In genomic region chr2:172284209-172284608, GRCh38 we compare ENCODE assay signal across 12 cellular contexts.
A peak's percentile ranks its signal among the peaks of the same experiment; 100 is the strongest.
DNase-seq lines count a peak whose midpoint lies in the region; TF ChIP-seq lines count a peak whose summit lies in the region.
"Had no signal": no experiment of that assay in that cellular context is flagged by ENCODE, and none has a peak within 500 bp of the region (broad histone marks: within the 10 kb centered on the region; RNA-seq: fewer than 3 reads in every experiment).

No MANE protein-coding gene starts in this region.

- H3K4me3 ChIP-seq in HL-60 (replicated peaks; ENCODE audit: insufficient read depth, low read length), result no peak overlapping the region
- H3K4me3 ChIP-seq in uterus, result no peak overlapping the region
- H3K4me3 ChIP-seq in testis, result no peak overlapping the region
- H3K4me3 ChIP-seq: SK-N-MC had no signal

- no peak overlapping the region for H3K4me3 Mint-ChIP-seq in dendritic cell treated with granulocyte-macrophage colony-stimulating factor and Interleukin-4, amounts not matched to agents 40 ng/mL and 50 ng/mL, for 4 days
- H3K4me3 Mint-ChIP-seq in nephron (no peak overlapping the region), Calu3 (ENCODE audit: low read depth, unreplicated experiment) (no peak overlapping the region)

- TF ChIP-seq CTCF in HL-60 (IDR thresholded peaks at IDR 0.05; ENCODE audit: insufficient read depth, low read length) (no peak), nephron (IDR thresholded peaks at IDR 0.05; ENCODE audit: unreplicated experiment in 3 of 3) (no peak), uterus (IDR thresholded peaks at IDR 0.05) (no peak), testis (IDR thresholded peaks at IDR 0.05) (no peak), Calu3 (IDR thresholded peaks at IDR 0.05; ENCODE audit: unreplicated experiment) (no peak)

- H3K36me3 Mint-ChIP-seq in dendritic cell treated with granulocyte-macrophage colony-stimulating factor and Interleukin-4, amounts not matched to agents 40 ng/mL and 50 ng/mL, for 4 days (ENCODE audit: low read depth), result no peaks in the 10 kb centered on the region
- no peaks in the 10 kb centered on the region for H3K36me3 Mint-ChIP-seq in nephron (ENCODE audit: low read depth)
- no peaks in the 10 kb centered on the region for H3K36me3 Mint-ChIP-seq in Calu3 (ENCODE audit: insufficient read depth, unreplicated experiment)

- H3K4me1 ChIP-seq in uterus (no peaks in the 10 kb centered on the region), testis (peaks cover 6% of the 10 kb centered on the region)
- H3K4me1 ChIP-seq: BE2C had no signal

- H3K9me3 ChIP-seq in uterus (no peaks in the 10 kb centered on the region), testis (no peaks in the 10 kb centered on the region)
- H3K9me3 ChIP-seq: BE2C had no signal

- no TSS peak for BruUV-seq in Calu3 (replicated peaks; lab: Mats Ljungman, UMichigan)

- no peaks in the 10 kb centered on the region for H3K27me3 Mint-ChIP-seq in dendritic cell treated with granulocyte-macrophage colony-stimulating factor and Interleukin-4, amounts not matched to agents 40 ng/mL and 50 ng/mL, for 4 days
- H3K27me3 Mint-ChIP-seq in nephron (ENCODE audit: low read depth) (peaks cover 8% of the 10 kb centered on the region), Calu3 (ENCODE audit: unreplicated experiment) (no peaks in the 10 kb centered on the region)

- no peaks in the 10 kb centered on the region for H3K27me3 ChIP-seq in HL-60 (ENCODE audit: insufficient read depth, poor library complexity, severe bottlenecking)
- no peaks in the 10 kb centered on the region for H3K27me3 ChIP-seq in uterus
- H3K27me3 ChIP-seq in testis, result no peaks in the 10 kb centered on the region
- H3K27me3 ChIP-seq: BE2C had no signal

- no peaks in the 10 kb centered on the region for H3K9me3 Mint-ChIP-seq in dendritic cell treated with granulocyte-macrophage colony-stimulating factor and Interleukin-4, amounts not matched to agents 40 ng/mL and 50 ng/mL, for 4 days
- H3K9me3 Mint-ChIP-seq in nephron (no peaks in the 10 kb centered on the region), Calu3 (ENCODE audit: low read depth, unreplicated experiment) (no peaks in the 10 kb centered on the region)

- H3K36me3 ChIP-seq in uterus (no peaks in the 10 kb centered on the region), testis (ENCODE audit: low read depth, missing control alignments) (no peaks in the 10 kb centered on the region)
- H3K36me3 ChIP-seq: BE2C had no signal

- WGBS in testis, 2 donors, result 91 to 94% methylated on average over 4 of the region's 4 CpGs

- no peak for DNase-seq in HL-60 (ENCODE audit: low read depth in 1 of 2, low spot score in 1 of 2)
- DNase-seq in uterus, result no peak
- no peak for DNase-seq in testis
- no peak for DNase-seq in NCI-H2227 treated with DMSO at 0.1 percent for 48 hours (lab: John Stamatoyannopoulos, UW)
- DNase-seq in Calu3, result no peak
- DNase-seq: BE2C; NCI-H1048; NCI-H69; NK-92 treated with Interleukin-12 subunit alpha and Interleukin-12 subunit beta, amount 100 ng/mL, for 24 hours had no signal

- CTCF ChIA-PET in Calu3 (lab: Charles Lee), result interaction anchor here (0.8 to 1.2 kb wide), 2 partner anchors 10 to 31 kb away, joined by 3 to 5 read pairs; no protein-coding TSS in a partner anchor

- TF ChIP-seq POLR2A in uterus (IDR thresholded peaks at IDR 0.05) (no peak), testis (IDR thresholded peaks at IDR 0.05) (no peak)

- peaks cover 67% of the 10 kb centered on the region for H3K4me1 Mint-ChIP-seq in dendritic cell treated with granulocyte-macrophage colony-stimulating factor and Interleukin-4, amounts not matched to agents 40 ng/mL and 50 ng/mL, for 4 days (ENCODE audit: low read depth)
- H3K4me1 Mint-ChIP-seq in nephron (peaks cover 59% of the 10 kb centered on the region), Calu3 (ENCODE audit: low read depth, unreplicated experiment) (no peaks in the 10 kb centered on the region)

- intact Hi-C loops in dendritic cell treated with granulocyte-macrophage colony-stimulating factor and Interleukin-4, amounts not matched to agents 40 ng/mL and 50 ng/mL, for 4 days (cut with micrococcal nuclease), result loop anchor here (5.0 to 10.0 kb wide), 2 partner anchors 79 to 153 kb away; no protein-coding TSS in a partner anchor
- intact Hi-C loops in uterus (cut with DNase I; ENCODE audit: low total_unique reads) (no loop called here), testis (cut with DNase I; ENCODE audit: low total_unique reads) (no loop called here), Calu3 (cut with micrococcal nuclease; ENCODE audit: unreplicated experiment) (no loop called here)

- H3K27ac ChIP-seq in HL-60 (replicated peaks) (0 out of 2 replicates have a peak overlapping the region, but pooled peaks have one; percentile 1), uterus (peak overlapping the region; percentile 62 to 63), testis (no peak overlapping the region)
- H3K27ac ChIP-seq: SK-N-MC had no signal

- H3K27ac Mint-ChIP-seq in dendritic cell treated with granulocyte-macrophage colony-stimulating factor and Interleukin-4, amounts not matched to agents 40 ng/mL and 50 ng/mL, for 4 days, result peak overlapping the region; percentile 1
- peak overlapping the region in 2 of 3 experiments; percentile 37 to 49 for H3K27ac Mint-ChIP-seq in nephron
- no peak overlapping the region for H3K27ac Mint-ChIP-seq in Calu3 (ENCODE audit: unreplicated experiment)

Comparison
In these comparisons a context has a peak if more than half of its experiments do, and no peak if none do; other contexts are left out.
1. H3K27ac ChIP-seq: peak in HL-60 (single experiment) and uterus (2 of 2); none in testis (0 of 2).